ENCODE assay signal across 30 cellular contexts in the genomic region with DNA sequence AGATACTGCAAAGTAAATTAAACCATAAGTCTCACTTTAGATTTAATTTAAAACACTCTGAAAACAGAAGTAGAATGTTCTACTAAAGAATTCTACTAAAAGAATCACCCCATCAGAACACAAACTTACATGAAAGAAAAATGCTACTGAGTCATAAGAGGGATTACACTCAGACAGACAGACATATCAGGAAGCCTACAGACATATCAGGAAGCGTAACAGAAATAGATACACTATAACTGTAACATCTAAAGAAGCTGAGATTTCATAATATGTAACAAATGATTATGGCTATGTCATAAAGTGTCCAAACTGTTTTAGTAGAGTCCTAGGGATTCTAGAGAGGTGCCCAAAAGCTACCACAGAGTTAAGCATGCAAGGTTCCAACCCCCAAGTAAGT. TPM values are rescaled to one million over a fixed set of nuclear protein-coding genes. Genes with fewer than 3 reads are reported as not detected.
DNase-seq lines count a peak whose midpoint lies in the region; ATAC-seq, FAIRE-seq and TF ChIP-seq lines count a peak whose summit lies in the region.
"Had no signal": no experiment of that assay in that cellular context is flagged by ENCODE, and none has a peak within 500 bp of the region (broad histone marks: within the 10 kb centered on the region; RNA-seq: fewer than 3 reads in every experiment).

No MANE protein-coding gene starts in this region.

- H2BK120ac ChIP-seq in mesenchymal stem cell (ENCODE audit: low read depth, low read length) = no peak overlapping the region

- H3K4ac ChIP-seq in mesenchymal stem cell (ENCODE audit: low read depth in 1 of 2, low read length in 2 of 2) = no peak overlapping the region

- H3K4me3 ChIP-seq in CD4-positive, CD25-positive, alpha-beta regulatory T cell (ENCODE audit: low read depth, low read length) = no peak overlapping the region
- H3K4me3 ChIP-seq in GM23248 (no peak overlapping the region), astrocyte (ENCODE audit: insufficient read depth, low read depth, low read length) (no peak overlapping the region), mesenchymal stem cell (ENCODE audit: insufficient read depth in 1 of 2, low read depth in 1 of 2, low read length in 2 of 2) (no peak overlapping the region), Peyer's patch (no peak overlapping the region)
- H3K4me3 ChIP-seq: heart right ventricle, K562, ovary, right atrium auricular region, thoracic aorta, vagina had no signal

- no peak for ATAC-seq in CD4-positive, CD25-positive, alpha-beta regulatory T cell (ENCODE audit: low read depth in 2 of 2)
- ATAC-seq: foreskin keratinocyte, heart right ventricle, K562, left lobe of liver, natural killer cell, Right ventricle myocardium inferior had no signal

- no peak overlapping the region for H2AK5ac ChIP-seq in mesenchymal stem cell (ENCODE audit: low read length, severe bottlenecking)

- H2AFZ ChIP-seq in GM23248 (no peak overlapping the region), astrocyte (ENCODE audit: low read depth, low read length) (no peak overlapping the region), mesenchymal stem cell (ENCODE audit: low read depth, low read length) (no peak overlapping the region)

- H3K4me1 Mint-ChIP-seq in CD4-positive, CD25-positive, alpha-beta regulatory T cell = peaks cover 54 to 69% (median 58%) of the 10 kb centered on the region in 4 donors
- H3K4me1 Mint-ChIP-seq in astrocyte (ENCODE audit: low read depth, unreplicated experiment) = peaks cover 23% of the 10 kb centered on the region

- H3K9me3 Mint-ChIP-seq in CD4-positive, CD25-positive, alpha-beta regulatory T cell = no peaks in the 10 kb centered on the region
- H3K9me3 Mint-ChIP-seq in astrocyte (ENCODE audit: unreplicated experiment) = no peaks in the 10 kb centered on the region
- H3K9me3 Mint-ChIP-seq: activated B cell treated with CpG ODN at 0.5 μM for 24 hours; central memory CD8-positive, alpha-beta T cell; natural killer cell had no signal

- peaks cover 3% of the 10 kb centered on the region for H3K36me3 ChIP-seq in CD4-positive, CD25-positive, alpha-beta regulatory T cell (ENCODE audit: control insufficient read depth, insufficient read depth, low read length)
- peaks cover 5% of the 10 kb centered on the region; the same call in 1 of the 2 replicates for H3K36me3 ChIP-seq in GM23248 (ENCODE audit: low read depth)
- H3K36me3 ChIP-seq in astrocyte (ENCODE audit: insufficient read depth, low read length) = no peaks in the 10 kb centered on the region
- peaks cover 3 to 26% of the 10 kb centered on the region in 2 experiments for H3K36me3 ChIP-seq in mesenchymal stem cell (ENCODE audit: control insufficient read depth in 1 of 2, insufficient read depth in 2 of 2, low read depth in 1 of 2, low read length in 2 of 2)
- no peaks in the 10 kb centered on the region for H3K36me3 ChIP-seq in Peyer's patch
- H3K36me3 ChIP-seq: ovary, right atrium auricular region, thoracic aorta, vagina had no signal

- H3K79me1 ChIP-seq in mesenchymal stem cell (replicated peaks; ENCODE audit: low read length, poor library complexity, severe bottlenecking) = peaks cover 13% of the 10 kb centered on the region

- H3K36me3 Mint-ChIP-seq in CD4-positive, CD25-positive, alpha-beta regulatory T cell = peaks cover 25% of the 10 kb centered on the region
- peaks cover 3% of the 10 kb centered on the region for H3K36me3 Mint-ChIP-seq in astrocyte (ENCODE audit: low read depth, unreplicated experiment)
- H3K36me3 Mint-ChIP-seq: natural killer cell had no signal

- no peak overlapping the region for H3K9ac ChIP-seq in GM23248
- H3K9ac ChIP-seq in astrocyte (ENCODE audit: low read length) = no peak overlapping the region
- H3K9ac ChIP-seq in mesenchymal stem cell (ENCODE audit: low read length) = no peak overlapping the region

- H3K27me3 Mint-ChIP-seq in CD4-positive, CD25-positive, alpha-beta regulatory T cell = no peaks in the 10 kb centered on the region
- H3K27me3 Mint-ChIP-seq in astrocyte (ENCODE audit: low read depth, unreplicated experiment) = no peaks in the 10 kb centered on the region
- H3K27me3 Mint-ChIP-seq: activated B cell treated with CpG ODN at 0.5 μM for 24 hours; CD4-positive, alpha-beta memory T cell; central memory CD8-positive, alpha-beta T cell had no signal

- H4K8ac ChIP-seq in mesenchymal stem cell (ENCODE audit: low read length) = no peak overlapping the region

- FAIRE-seq in astrocyte (lab: Jason Lieb, UNC) = peak; percentile 20
- FAIRE-seq: K562 had no signal

- H3K27ac ChIP-seq in CD4-positive, CD25-positive, alpha-beta regulatory T cell (ENCODE audit: insufficient read depth, low read length, poor library complexity, severe bottlenecking) = no peak overlapping the region
- H3K27ac ChIP-seq in GM23248 (no peak overlapping the region), astrocyte (ENCODE audit: low read depth, low read length) (no peak overlapping the region), mesenchymal stem cell (ENCODE audit: low read length, poor library complexity, severe bottlenecking) (no peak overlapping the region), Peyer's patch (no peak overlapping the region)
- H3K27ac ChIP-seq: foreskin keratinocyte, heart right ventricle, ovary, right atrium auricular region, thoracic aorta, vagina had no signal

- peak overlapping the region in 2 of 3 donors; percentile 6 to 8 for H3K27ac Mint-ChIP-seq in CD4-positive, CD25-positive, alpha-beta regulatory T cell
- no peak overlapping the region for H3K27ac Mint-ChIP-seq in astrocyte (ENCODE audit: unreplicated experiment)
- H3K27ac Mint-ChIP-seq: activated B cell treated with CpG ODN at 0.5 μM for 24 hours had no signal

- no peak overlapping the region for H3K14ac ChIP-seq in mesenchymal stem cell (ENCODE audit: low read length in 2 of 2)

- peaks cover 17% of the 10 kb centered on the region for H4K20me1 ChIP-seq in GM23248 (ENCODE audit: insufficient read depth)
- peaks cover 74% of the 10 kb centered on the region for H4K20me1 ChIP-seq in astrocyte (ENCODE audit: insufficient read depth, low read length)

- H4K91ac ChIP-seq in mesenchymal stem cell (ENCODE audit: low read length) = no peak overlapping the region

- H3F3A ChIP-seq in GM23248 (ENCODE audit: insufficient read depth) = peaks cover 7% of the 10 kb centered on the region; the same call in 1 of the 2 replicates

- no peak for TF ChIP-seq POLR2A in Peyer's patch (IDR thresholded peaks at IDR 0.05)

- 0 to 3% methylated on average over 1 of the region's 1 CpG for WGBS in GM23248 (ENCODE audit: low coverage in 1 of 2, low lambda C conversion rate in 2 of 2, missing lambda C conversion rate in 2 of 2), 2 experiments
- WGBS in mesenchymal stem cell = no CpG with 5 or more reads among the region's 1 CpG

- DNase-seq in CD4-positive, CD25-positive, alpha-beta regulatory T cell = no peak
- DNase-seq in GM23248 = peak; percentile 19
- no peak for DNase-seq in astrocyte (ENCODE audit: low read depth)
- peak; percentile 19 for DNase-seq in mesenchymal stem cell
- DNase-seq in DMS 273 treated with DMSO at 0.1 percent for 48 hours (lab: John Stamatoyannopoulos, UW) = no peak
- no peak for DNase-seq in SKM-1 treated with dmso at 0.1 percent for 144 hours (lab: John Stamatoyannopoulos, UW; ENCODE audit: unreplicated experiment)
- DNase-seq in Peyer's patch = no peak
- DNase-seq: activated B cell treated with CpG ODN at 0.5 μM for 24 hours; activated CD4-positive, alpha-beta T cell treated with anti-CD3 and anti-CD28 coated beads, Interleukin-2, amount 50 U/mL, for 48 hours; activated CD8-positive, alpha-beta memory T cell treated with anti-CD3 and anti-CD28 coated beads, Interleukin-2, amount 50 U/mL, for 4 hours; activated effector memory CD4-positive, alpha-beta T cell treated with anti-CD3 and anti-CD28 coated beads, Interleukin-2, amount 50 U/mL, for 16 hours; CD4-positive, alpha-beta memory T cell; DMS153; GDM1; heart right ventricle; midbrain; MM.1S; natural killer cell; NCI-H1436 treated with DMSO at 0.1 percent for 48 hours; NCI-H446 treated with DMSO at 0.1 percent for 48 hours; ovary; stimulated activated naive CD8-positive, alpha-beta T cell treated with anti-CD3 and anti-CD28 coated beads, Interleukin-15, Interleukin-2, amounts not matched to agents 100 U/mL and 50 U/mL, for 24 hours had no signal

- no peak overlapping the region for H2BK12ac ChIP-seq in mesenchymal stem cell (ENCODE audit: low read length in 2 of 2)

- H3K23ac ChIP-seq in mesenchymal stem cell (ENCODE audit: low read length in 2 of 2) = no peak overlapping the region

- H3K79me2 ChIP-seq in GM23248 (ENCODE audit: insufficient read depth) (peaks cover 100% of the 10 kb centered on the region), astrocyte (ENCODE audit: insufficient read depth, low read length) (peaks cover 85% of the 10 kb centered on the region)

- no peaks in the 10 kb centered on the region for H3K27me3 ChIP-seq in CD4-positive, CD25-positive, alpha-beta regulatory T cell (ENCODE audit: control insufficient read depth, insufficient read depth, low read length)
- H3K27me3 ChIP-seq in GM23248 (replicated peaks; ENCODE audit: insufficient read depth) (no peaks in the 10 kb centered on the region), astrocyte (ENCODE audit: insufficient read depth, low read length) (no peaks in the 10 kb centered on the region), mesenchymal stem cell (ENCODE audit: control insufficient read depth in 1 of 2, insufficient read depth in 1 of 2, low read length in 2 of 2) (no peaks in the 10 kb centered on the region), Peyer's patch (no peaks in the 10 kb centered on the region)
- H3K27me3 ChIP-seq: foreskin keratinocyte, heart right ventricle, ovary, right atrium auricular region, vagina had no signal

- no peaks in the 10 kb centered on the region for H3K4me1 ChIP-seq in CD4-positive, CD25-positive, alpha-beta regulatory T cell (ENCODE audit: control insufficient read depth, insufficient read depth, low read length, poor library complexity, severe bottlenecking)
- H3K4me1 ChIP-seq in GM23248 (ENCODE audit: insufficient read depth) (peaks cover 15% of the 10 kb centered on the region), astrocyte (ENCODE audit: insufficient read depth, low read length) (no peaks in the 10 kb centered on the region), mesenchymal stem cell (ENCODE audit: control insufficient read depth, insufficient read depth, low read depth, low read length) (peaks cover 4% of the 10 kb centered on the region), Peyer's patch (peaks cover 0 to 37% (median 0%) of the 10 kb centered on the region in 4 donors)

- H3K18ac ChIP-seq in mesenchymal stem cell (ENCODE audit: low read depth in 1 of 2, low read length in 2 of 2) = no peak overlapping the region

- no peak overlapping the region for H2BK5ac ChIP-seq in mesenchymal stem cell (ENCODE audit: low read depth, low read length, poor library complexity, severe bottlenecking)

- no peak overlapping the region for H2BK15ac ChIP-seq in mesenchymal stem cell (ENCODE audit: low read depth, poor library complexity, severe bottlenecking)

- in situ Hi-C loops in GM23248 (cut with MboI) = no loop called here

- no peaks in the 10 kb centered on the region for H3K9me3 ChIP-seq in CD4-positive, CD25-positive, alpha-beta regulatory T cell (ENCODE audit: control insufficient read depth in 2 of 2, low read length in 2 of 2)
- H3K9me3 ChIP-seq in GM23248 (ENCODE audit: low read depth) (no peaks in the 10 kb centered on the region), astrocyte (ENCODE audit: insufficient read depth, low read depth, low read length) (no peaks in the 10 kb centered on the region), mesenchymal stem cell (ENCODE audit: control insufficient read depth, low read length) (no peaks in the 10 kb centered on the region), Peyer's patch (no peaks in the 10 kb centered on the region)
- H3K9me3 ChIP-seq: heart right ventricle, ovary, right atrium auricular region, thoracic aorta, vagina had no signal

- no peaks in the 10 kb centered on the region for H3K9me2 ChIP-seq in GM23248 (ENCODE audit: insufficient read depth)

- H3K4me2 ChIP-seq in GM23248 (ENCODE audit: unreplicated experiment) (peak overlapping the region; percentile 29), astrocyte (ENCODE audit: low read length) (no peak overlapping the region), mesenchymal stem cell (ENCODE audit: low read length, poor library complexity, severe bottlenecking) (no peak overlapping the region)

- H3K4me3 Mint-ChIP-seq in CD4-positive, CD25-positive, alpha-beta regulatory T cell = no peak overlapping the region
- no peak overlapping the region for H3K4me3 Mint-ChIP-seq in astrocyte (ENCODE audit: unreplicated experiment)
- H3K4me3 Mint-ChIP-seq: activated B cell treated with CpG ODN at 0.5 μM for 24 hours; CD4-positive, alpha-beta memory T cell; central memory CD8-positive, alpha-beta T cell; natural killer cell had no signal

- no peak for TF ChIP-seq CTCF in astrocyte (IDR thresholded peaks at IDR 0.05; ENCODE audit: insufficient read depth, low read depth, low read length)
- no peak for TF ChIP-seq CTCF in Peyer's patch (IDR thresholded peaks at IDR 0.05)

RNA-seq across cellular contexts. Expression of a gene that starts 23.9 kb away (rescaled TPM):
- 68.6 TPM for total RNA-seq in CD4-positive, CD25-positive, alpha-beta regulatory T cell
- polyA plus RNA-seq in CD4-positive, CD25-positive, alpha-beta regulatory T cell = 10 to 100 TPM; 21.0 to 39.7 (median 33.6) TPM
- 23.1 and 23.6 TPM in 2 replicates for total RNA-seq in GM23248 (2014; rRNA removed; shearing (Covaris generic))
- 15.9 and 16.3 TPM in 2 replicates for polyA plus RNA-seq in GM23248 (2016; fragmentation: Nextera tagmentation; extraction: Ambion mirVana)
- total RNA-seq in astrocyte (39.8 and 41.9 TPM in 2 replicates), Peyer's patch (10 to 100 TPM; 42.9 to 68.5 (median 52.5) TPM)
- 22.6 TPM for polyA plus RNA-seq in mesenchymal stem cell (2013, experiment 1 of 2)
- 22.7 TPM for polyA plus RNA-seq in mesenchymal stem cell (2013, experiment 2 of 2)

Comparison
In these comparisons a context has a peak if more than half of its experiments do, and no peak if none do; other contexts are left out.
1. DNase-seq: peak in GM23248 (single experiment) and mesenchymal stem cell (single experiment); none in CD4-positive, CD25-positive, alpha-beta regulatory T cell (0 of 3), astrocyte (single experiment), DMS 273 treated with DMSO at 0.1 percent for 48 hours (single experiment), SKM-1 treated with dmso at 0.1 percent for 144 hours (single experiment) and Peyer's patch (0 of 3).